In the genomic region with DNA sequence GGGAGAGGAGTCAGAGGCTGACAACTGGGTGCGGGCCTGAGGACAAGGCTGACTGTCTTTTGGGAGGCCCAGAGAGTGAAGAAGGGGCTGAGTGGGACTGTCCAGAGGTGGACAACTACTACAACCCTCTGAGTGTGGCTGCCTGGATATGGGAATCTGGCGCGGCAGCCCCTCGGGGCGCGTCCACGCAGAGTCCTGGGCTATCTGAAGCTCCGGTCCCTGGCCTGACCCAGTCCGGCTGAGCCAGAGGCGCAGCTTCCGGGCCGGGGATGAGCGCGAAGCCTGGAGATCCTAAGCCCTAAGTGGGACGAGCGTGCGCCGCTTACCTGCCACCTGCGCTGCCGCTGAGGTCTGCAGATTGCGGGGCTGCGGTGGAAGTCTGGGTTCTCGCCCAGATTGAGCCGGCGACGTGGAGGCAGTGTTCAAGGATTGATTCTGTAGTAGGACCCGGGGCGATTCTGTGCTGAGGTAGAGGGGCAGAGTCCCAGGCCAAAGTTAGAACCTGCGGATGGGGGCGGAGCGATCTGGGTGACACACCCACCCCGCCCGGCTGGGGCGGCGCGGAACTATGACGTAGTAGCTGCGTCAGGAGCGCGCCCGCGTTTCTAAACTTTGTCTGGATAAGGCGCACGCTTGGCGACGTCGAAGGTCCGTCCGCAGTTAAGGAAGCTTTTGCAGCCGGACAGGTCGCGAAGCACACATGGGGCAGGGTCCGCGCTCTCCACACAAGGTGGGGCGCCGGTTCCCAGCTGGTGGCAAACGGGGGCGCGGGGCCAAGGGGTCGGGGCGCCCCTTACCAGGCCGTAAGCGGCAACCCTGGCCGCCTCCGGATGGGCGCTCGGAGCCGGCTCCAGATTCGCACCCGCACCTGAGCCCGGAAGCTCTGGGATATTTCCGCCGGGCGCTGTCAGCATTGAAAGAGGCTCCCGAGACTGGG, we compare ENCODE assay signal across 8 cellular contexts. TPM values are rescaled to one million over a fixed set of nuclear protein-coding genes. Genes with fewer than 3 reads are reported as not detected.
DNase-seq lines count a peak whose midpoint lies in the region; ATAC-seq, FAIRE-seq and TF ChIP-seq lines count a peak whose summit lies in the region.

TSS of gene DHRS1 (minus strand) at position 526 of the 937 bp plus-strand sequence. CDS start 674 bp downstream, outside the sequence.
TSS of gene NOP9 (plus strand) at position 596 of the 937 bp plus-strand sequence. CDS start at position 701, 105 bp downstream.

- peak within 1 kb of the TSS; percentile 86 for H3K9ac ChIP-seq in IMR-90 (ENCODE audit: low read depth, low read length)

- H2BK5ac ChIP-seq in IMR-90 (ENCODE audit: low read depth, low read length, poor library complexity, severe bottlenecking): peak within 1 kb of the TSS; percentile 14

- no peaks in the 10 kb centered on the region for H3K27me3 Mint-ChIP-seq in naive thymus-derived CD8-positive, alpha-beta T cell
- no peaks in the 10 kb centered on the region for H3K27me3 Mint-ChIP-seq in stimulated activated naive B cell treated with anti-CD40 and anti-IgM and Interleukin-4, amounts not matched to agents 10 μg/mL and 1 μg/mL and 100 μg/mL, for 72 hours

- dilution Hi-C loops in IMR-90 (cut with HindIII; ENCODE audit: low sequenced_read_pairs, unreplicated experiment): no loop called here

- TF ChIP-seq POLR2A in IMR-90 (IDR thresholded peaks at IDR 0.05; ENCODE audit: low read depth, low read length): peak; percentile 52; the same call in 1 of the 2 replicates

- intact Hi-C loops in IMR-90 (cut with micrococcal nuclease): loop anchor here (1.0 to 10.0 kb wide), 3 partner anchors 57 to 315 kb away; partner anchors contain the start of genes CHMP4A, DHRS4L2 and TINF2

- H3K79me1 ChIP-seq in IMR-90 (ENCODE audit: low read depth in 1 of 2, low read length in 2 of 2): peaks cover 24 to 56% of the 10 kb centered on the region in 2 experiments

- H2AK9ac ChIP-seq in IMR-90 (replicated peaks; ENCODE audit: low read depth, low read length, poor library complexity): peak within 1 kb of the TSS; percentile 97

- no peak within 1 kb of the TSS for H3K18ac ChIP-seq in IMR-90 (ENCODE audit: low read depth, low read length)

- peaks cover 30% of the 10 kb centered on the region for H3K36me3 ChIP-seq in IMR-90 (ENCODE audit: control insufficient read depth, insufficient read depth, low read length)

- 1% methylated on average over 47 of the region's 75 CpGs; no CpG with 5 or more reads in 1 of the 2 experiments for WGBS in IMR-90 (ENCODE audit: extremely low coverage in 2 of 2, insufficient read length in 1 of 2), 2 experiments

- H3K4ac ChIP-seq in IMR-90 (ENCODE audit: low read depth, low read length): peak within 1 kb of the TSS; percentile 89

- H3K4me2 ChIP-seq in IMR-90 (ENCODE audit: low read depth, low read length): peak within 1 kb of the TSS; percentile 94

- no peaks in the 10 kb centered on the region for H3K9me1 ChIP-seq in IMR-90 (ENCODE audit: insufficient read depth, low read length)

- peak within 1 kb of the TSS; percentile 63 for H3K4me3 ChIP-seq in IMR-90 (ENCODE audit: insufficient read depth, low read depth, low read length)

- no peaks in the 10 kb centered on the region for H4K20me1 ChIP-seq in IMR-90 (ENCODE audit: insufficient read depth, low read length)

- H2AFZ ChIP-seq in IMR-90 (replicated peaks; ENCODE audit: low read length, poor library complexity): peak within 1 kb of the TSS; percentile 98

- peak within 1 kb of the TSS; percentile 72; the same call in 1 of the 2 replicates for H4K91ac ChIP-seq in IMR-90 (ENCODE audit: insufficient read depth, low read depth, low read length)

- peak within 1 kb of the TSS; percentile 13 for H4K5ac ChIP-seq in IMR-90 (ENCODE audit: low read depth, low read length)

- FAIRE-seq in RCC 7860 (lab: Jason Lieb, UNC): no peak

- H3K4me1 ChIP-seq in IMR-90 (ENCODE audit: control insufficient read depth, insufficient read depth, low read length): peaks cover 9% of the 10 kb centered on the region

- H2BK15ac ChIP-seq in IMR-90 (ENCODE audit: low read depth, low read length): no peak within 1 kb of the TSS

- TF ChIP-seq RAD21 in IMR-90 (IDR thresholded peaks at IDR 0.05; ENCODE audit: low read length): no peak

- peak within 1 kb of the TSS; percentile 63 for H3K56ac ChIP-seq in IMR-90 (ENCODE audit: extremely low read depth, insufficient read depth, low read length)

- peak within 1 kb of the TSS; percentile 41 for H3K27ac ChIP-seq in IMR-90 (ENCODE audit: insufficient read depth, low read length)

- peak within 1 kb of the TSS; percentile 52; the same call in 1 of the 2 replicates for H2AK5ac ChIP-seq in IMR-90 (ENCODE audit: low read depth, low read length)

- no peaks in the 10 kb centered on the region for H3K27me3 ChIP-seq in IMR-90 (ENCODE audit: control insufficient read depth, insufficient read depth, low read length)

- peak within 1 kb of the TSS; percentile 77 for H3K14ac ChIP-seq in IMR-90 (replicated peaks; ENCODE audit: low read depth, low read length)

- H2BK20ac ChIP-seq in IMR-90 (ENCODE audit: low read depth, low read length): no peak within 1 kb of the TSS

- H3K27ac Mint-ChIP-seq in naive thymus-derived CD8-positive, alpha-beta T cell: peak within 1 kb of the TSS; percentile 94 to 98 (median 97)
- peak within 1 kb of the TSS; percentile 96 for H3K27ac Mint-ChIP-seq in stimulated activated naive B cell treated with anti-CD40 and anti-IgM and Interleukin-4, amounts not matched to agents 10 μg/mL and 1 μg/mL and 100 μg/mL, for 72 hours

- no peak for TF ChIP-seq CTCF in IMR-90 (conservative IDR thresholded peaks at IDR 0.05; ENCODE audit: low read depth, low read length)

- in situ Hi-C loops in IMR-90 (cut with MboI; ENCODE audit: low sequenced_read_pairs): loop anchor here (5.0 kb wide), 1 partner anchor 57 kb away; the partner anchor contains the start of gene TINF2

- H3K4me3 Mint-ChIP-seq in naive thymus-derived CD8-positive, alpha-beta T cell: peak within 1 kb of the TSS; percentile 90 to 99 (median 94)
- peak within 1 kb of the TSS; percentile 94 to 95 for H3K4me3 Mint-ChIP-seq in stimulated activated naive B cell treated with anti-CD40 and anti-IgM and Interleukin-4, amounts not matched to agents 10 μg/mL and 1 μg/mL and 100 μg/mL, for 72 hours

- DNase-seq in DMS153 (lab: John Stamatoyannopoulos, UW): peak; percentile 56
- peak; percentile 85 for DNase-seq in IMR-90
- peak; percentile 46 for DNase-seq in RCC 7860 (ENCODE audit: low spot score)
- DNase-seq in activated T-helper 1 cell treated with anti-CD3 and anti-CD28 coated beads, Interleukin-2, amount 50 U/mL, for 16 hours (ENCODE audit: low read depth in 1 of 2, low spot score in 1 of 2): peak; percentile 89 to 92
- peak; percentile 80 for DNase-seq in fibroblast of gingiva (ENCODE audit: low read depth)
- peak; percentile 85 to 96 (median 92) for DNase-seq in naive thymus-derived CD8-positive, alpha-beta T cell
- DNase-seq in stimulated activated naive B cell treated with anti-CD40 and anti-IgM and Interleukin-4, amounts not matched to agents 10 μg/mL and 1 μg/mL and 100 μg/mL, for 72 hours: peak; percentile 87

- ATAC-seq in GM21526 (IDR thresholded peaks at IDR 0.05; ENCODE audit: low FRiP score, unreplicated experiment) (peak; percentile 59), IMR-90 (ENCODE audit: low read depth) (peak; percentile 83)
- peak; percentile 79 to 89 for ATAC-seq in naive thymus-derived CD8-positive, alpha-beta T cell
- ATAC-seq in stimulated activated naive B cell treated with anti-CD40 and anti-IgM and Interleukin-4, amounts not matched to agents 10 μg/mL and 1 μg/mL and 100 μg/mL, for 72 hours (replicated peaks): peak; percentile 78 to 88

- no peak within 1 kb of the TSS for H2BK120ac ChIP-seq in IMR-90 (ENCODE audit: low read depth, low read length)

- no TSS peak for BruUV-seq in IMR-90 (replicated peaks; lab: Mats Ljungman, UMichigan)

- CTCF ChIA-PET in IMR-90 (lab: Yijun Ruan, JAX): interaction anchor here (0.9 to 3.0 kb wide), 3 partner anchors 9 to 56 kb away, joined by 6 to 20 read pairs (median 7); partner anchors contain the start of genes CIDEB and LTB4R2

- H3K23ac ChIP-seq in IMR-90 (ENCODE audit: low read depth, low read length): peak within 1 kb of the TSS; percentile 89

- peaks cover 0 to 61% (median 22%) of the 10 kb centered on the region in 3 donors for H3K36me3 Mint-ChIP-seq in naive thymus-derived CD8-positive, alpha-beta T cell
- H3K36me3 Mint-ChIP-seq in stimulated activated naive B cell treated with anti-CD40 and anti-IgM and Interleukin-4, amounts not matched to agents 10 μg/mL and 1 μg/mL and 100 μg/mL, for 72 hours: peaks cover 32 to 54% of the 10 kb centered on the region in 2 donors

- no peaks in the 10 kb centered on the region for H3K9me3 Mint-ChIP-seq in naive thymus-derived CD8-positive, alpha-beta T cell
- H3K9me3 Mint-ChIP-seq in stimulated activated naive B cell treated with anti-CD40 and anti-IgM and Interleukin-4, amounts not matched to agents 10 μg/mL and 1 μg/mL and 100 μg/mL, for 72 hours: no peaks in the 10 kb centered on the region

- H3K9me3 ChIP-seq in IMR-90 (ENCODE audit: control insufficient read depth, insufficient read depth, low read length): no peaks in the 10 kb centered on the region

- POLR2A ChIA-PET in IMR-90 (lab: Charles Lee; ENCODE audit: unreplicated experiment): interaction anchor here (0.6 kb wide), 1 partner anchor 23 kb away, joined by 18 read pairs; no protein-coding TSS in a partner anchor
- POLR2A ChIA-PET in naive thymus-derived CD8-positive, alpha-beta T cell (lab: Charles Lee): interaction anchor here (0.6 to 6.0 kb wide), 16 partner anchors 10 to 185 kb away, joined by 3 to 63 read pairs (median 7); partner anchors contain the start of genes CBLN3, CHMP4A, CIDEB and DCAF11

- peaks cover 29 to 55% (median 51%) of the 10 kb centered on the region in 4 donors for H3K4me1 Mint-ChIP-seq in naive thymus-derived CD8-positive, alpha-beta T cell
- peaks cover 31 to 43% of the 10 kb centered on the region in 2 donors for H3K4me1 Mint-ChIP-seq in stimulated activated naive B cell treated with anti-CD40 and anti-IgM and Interleukin-4, amounts not matched to agents 10 μg/mL and 1 μg/mL and 100 μg/mL, for 72 hours

- peak within 1 kb of the TSS; percentile 73 to 94 for H4K8ac ChIP-seq in IMR-90 (ENCODE audit: low read depth in 2 of 2, low read length in 2 of 2)

TF ChIP-seq in IMR-90, 13 proteins besides CTCF, POLR2A, EP300 and RAD21 (continues in another document):
- TF ChIP-seq CEBPB (IDR thresholded peaks at IDR 0.05; ENCODE audit: low read depth, low read length): no peak

RNA-seq across cellular contexts. Expression of gene DHRS1, which starts in this region (rescaled TPM):
- total RNA-seq in IMR-90 (2012; rRNA removed): 13.1 and 15.8 TPM in 2 replicates
- polyA plus RNA-seq in IMR-90 (2012; rRNA removed): 34.7 and 38.6 TPM in 2 replicates
- 41.5 and 62.4 TPM in 2 replicates for polyA plus RNA-seq in IMR-90 (2012; cell fraction: cytosol; rRNA removed)
- 109 and 123 TPM in 2 replicates for polyA plus RNA-seq in IMR-90 (2012; cell fraction: nucleus; rRNA removed; ENCODE audit: low replicate concordance)
- total RNA-seq in naive thymus-derived CD8-positive, alpha-beta T cell: 10 to 100 TPM; 27.5 to 34.2 TPM
- 10 to 100 TPM; 19.6 to 22.4 (median 20.8) TPM for polyA plus RNA-seq in naive thymus-derived CD8-positive, alpha-beta T cell

RNA-seq across cellular contexts. Expression of gene NOP9, which starts in this region (rescaled TPM):
- total RNA-seq in IMR-90 (2012; rRNA removed): 22.5 and 25.8 TPM in 2 replicates
- polyA plus RNA-seq in IMR-90 (2012; rRNA removed): 11.7 and 11.8 TPM in 2 replicates
- 6.1 and 6.8 TPM in 2 replicates for polyA plus RNA-seq in IMR-90 (2012; cell fraction: cytosol; rRNA removed)
- 15.1 and 18.3 TPM in 2 replicates for polyA plus RNA-seq in IMR-90 (2012; cell fraction: nucleus; rRNA removed; ENCODE audit: low replicate concordance)
- total RNA-seq in naive thymus-derived CD8-positive, alpha-beta T cell: 10 to 100 TPM; 21.8 to 25.8 TPM
- polyA plus RNA-seq in naive thymus-derived CD8-positive, alpha-beta T cell: 1 to 10 TPM; 1.3 to 2.2 (median 1.6) TPM

Comparison
In these comparisons a context has a peak if more than half of its experiments do, and no peak if none do; other contexts are left out.
1. Peak in every context shown above with its lines: DNase-seq, ATAC-seq, H3K4me3 ChIP-seq and H3K27ac ChIP-seq.